ENCODE assay signal across 30 cellular contexts in the genomic region with DNA sequence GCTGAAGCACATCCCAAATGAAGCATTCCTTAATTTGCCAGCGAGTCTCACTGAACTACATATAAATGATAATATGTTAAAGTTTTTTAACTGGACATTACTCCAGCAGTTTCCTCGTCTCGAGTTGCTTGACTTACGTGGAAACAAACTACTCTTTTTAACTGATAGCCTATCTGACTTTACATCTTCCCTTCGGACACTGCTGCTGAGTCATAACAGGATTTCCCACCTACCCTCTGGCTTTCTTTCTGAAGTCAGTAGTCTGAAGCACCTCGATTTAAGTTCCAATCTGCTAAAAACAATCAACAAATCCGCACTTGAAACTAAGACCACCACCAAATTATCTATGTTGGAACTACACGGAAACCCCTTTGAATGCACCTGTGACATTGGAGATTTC. TPM values are rescaled to one million over a fixed set of nuclear protein-coding genes. Genes with fewer than 3 reads are reported as not detected.
"Had no signal": no experiment of that assay in that cellular context is flagged by ENCODE, and none has a peak within 500 bp of the region (broad histone marks: within the 10 kb centered on the region; RNA-seq: fewer than 3 reads in every experiment).

No MANE protein-coding gene starts in this region.

- H3K27ac Mint-ChIP-seq: immature natural killer cell; naive thymus-derived CD4-positive, alpha-beta T cell; natural killer cell treated with Interleukin-12 subunit alpha and Interleukin-12 subunit beta and Interleukin-15 and Interleukin-18, amount 100 ng/mL, for 72 hours; stimulated activated effector memory CD8-positive, alpha-beta T cell treated with anti-CD3 and anti-CD28 coated beads, Interleukin-12 subunit alpha, Interleukin-12 subunit beta, amount 100 ng/mL, for 72 hours; stimulated activated naive CD8-positive, alpha-beta T cell treated with anti-CD3 and anti-CD28 coated beads, Interleukin-15, Interleukin-2, amounts not matched to agents 100 ng/mL and 50 ng/mL, for 24 hours had no signal

- H3K4me2 ChIP-seq: smooth muscle cell had no signal

- H3K27ac ChIP-seq: left lung, lower lobe of right lung, pancreas, right atrium auricular region, right lobe of liver, suprapubic skin, thoracic aorta, tibial artery, upper lobe of right lung had no signal

- H3K27me3 Mint-ChIP-seq: stimulated activated naive CD8-positive, alpha-beta T cell treated with anti-CD3 and anti-CD28 coated beads, Interleukin-15, Interleukin-2, amounts not matched to agents 100 ng/mL and 50 ng/mL, for 24 hours had no signal

- FAIRE-seq: islet of Langerhans, kidney, pancreas, urothelium cell line had no signal

- H3K4me1 ChIP-seq: left lung, lower lobe of right lung, pancreas, right atrium auricular region, right lobe of liver, suprapubic skin, tibial artery, upper lobe of right lung had no signal

- DNase-seq: hypothalamus; immature natural killer cell; kidney; left colon; left lung; lower lobe of right lung; mammary epithelial cell; mesenchymal stem cell; mucosa of descending colon; naive thymus-derived CD4-positive, alpha-beta T cell; nucleus accumbens; pancreas; right lobe of liver; stimulated activated CD4-positive, alpha-beta T cell treated with anti-CD3 and anti-CD28 coated beads, Interleukin-1b, Interleukin-23, amount 100 ng/mL, for 48 hours; stimulated activated CD4-positive, alpha-beta T cell treated with anti-CD3 and anti-CD28 coated beads, Interleukin-4, amount 100 ng/mL, for 1 hour; stimulated activated naive CD4-positive, alpha-beta T cell; tibial artery; upper lobe of right lung had no signal

- H3K27me3 ChIP-seq: right atrium auricular region, right lobe of liver, suprapubic skin, tibial artery, upper lobe of right lung had no signal

- H3K36me3 ChIP-seq: left lung, lower lobe of right lung, pancreas, right atrium auricular region, right lobe of liver, suprapubic skin, thoracic aorta, tibial artery, upper lobe of right lung had no signal

- H3K4me3 ChIP-seq: left lung, lower lobe of right lung, mucosa of descending colon, pancreas, right atrium auricular region, right lobe of liver, smooth muscle cell, suprapubic skin, thoracic aorta, tibial artery, upper lobe of right lung had no signal

- H3K9me3 Mint-ChIP-seq: natural killer cell treated with Interleukin-12 subunit alpha and Interleukin-12 subunit beta and Interleukin-15 and Interleukin-18, amount 100 ng/mL, for 72 hours; stimulated activated effector memory CD8-positive, alpha-beta T cell treated with anti-CD3 and anti-CD28 coated beads, Interleukin-12 subunit alpha, Interleukin-12 subunit beta, amount 100 ng/mL, for 72 hours had no signal

- H3K4me1 Mint-ChIP-seq: immature natural killer cell; naive thymus-derived CD4-positive, alpha-beta T cell; stimulated activated effector memory CD8-positive, alpha-beta T cell treated with anti-CD3 and anti-CD28 coated beads, Interleukin-12 subunit alpha, Interleukin-12 subunit beta, amount 100 ng/mL, for 72 hours had no signal

- H3K36me3 Mint-ChIP-seq: immature natural killer cell; natural killer cell treated with Interleukin-12 subunit alpha and Interleukin-12 subunit beta and Interleukin-15 and Interleukin-18, amount 100 ng/mL, for 72 hours; stimulated activated effector memory CD8-positive, alpha-beta T cell treated with anti-CD3 and anti-CD28 coated beads, Interleukin-12 subunit alpha, Interleukin-12 subunit beta, amount 100 ng/mL, for 72 hours had no signal

- H3K9me3 ChIP-seq: left lung, lower lobe of right lung, mucosa of descending colon, pancreas, right atrium auricular region, right lobe of liver, suprapubic skin, thoracic aorta, tibial artery, upper lobe of right lung had no signal

- H3K4me3 Mint-ChIP-seq: immature natural killer cell; naive thymus-derived CD4-positive, alpha-beta T cell; natural killer cell treated with Interleukin-12 subunit alpha and Interleukin-12 subunit beta and Interleukin-15 and Interleukin-18, amount 100 ng/mL, for 72 hours; stimulated activated effector memory CD8-positive, alpha-beta T cell treated with anti-CD3 and anti-CD28 coated beads, Interleukin-12 subunit alpha, Interleukin-12 subunit beta, amount 100 ng/mL, for 72 hours; stimulated activated naive CD8-positive, alpha-beta T cell treated with anti-CD3 and anti-CD28 coated beads, Interleukin-15, Interleukin-2, amounts not matched to agents 100 ng/mL and 50 ng/mL, for 24 hours had no signal

RNA-seq across cellular contexts. Expression of a gene that starts 14.6 kb away (rescaled TPM):
- total RNA-seq: mammary epithelial cell; myocyte; natural killer cell treated with Interleukin-12 subunit alpha and Interleukin-12 subunit beta and Interleukin-15 and Interleukin-18, amount 100 ng/mL, for 72 hours; pulmonary artery endothelial cell; renal cortical epithelial cell; smooth muscle cell had no signal

RNA-seq across cellular contexts. Expression of a gene that starts 54.1 kb away (rescaled TPM):
- total RNA-seq: mammary epithelial cell, myocyte, pulmonary artery endothelial cell, renal cortical epithelial cell had no signal
